In genomic region chr2:239919779-239920545, GRCh38 we compare ENCODE assay signal across 23 cellular contexts.
DNase-seq lines count a peak whose midpoint lies in the region; ATAC-seq and TF ChIP-seq lines count a peak whose summit lies in the region.
"Had no signal": no experiment of that assay in that cellular context is flagged by ENCODE, and none has a peak within 500 bp of the region (broad histone marks: within the 10 kb centered on the region; RNA-seq: fewer than 3 reads in every experiment).

No MANE protein-coding gene starts in this region.

- no peak overlapping the region for H3K27ac Mint-ChIP-seq in stimulated activated naive CD8-positive, alpha-beta T cell treated with anti-CD3 and anti-CD28 coated beads, Interleukin-15, amount 100 ng/mL, for 72 hours
- H3K27ac Mint-ChIP-seq: T-helper 17 cell had no signal

- peaks cover 6% of the 10 kb centered on the region for H3K9me3 ChIP-seq in osteoblast (ENCODE audit: low read depth, low read length)

- intact Hi-C loops in Right ventricle myocardium superior (cut with DNase I) = no loop called here

- H3K4me2 ChIP-seq in osteoblast (ENCODE audit: insufficient read depth, low read length) = no peak overlapping the region
- H3K4me2 ChIP-seq: hepatocyte, PC-9 had no signal

- no peak overlapping the region for H2AFZ ChIP-seq in osteoblast (ENCODE audit: low read length)
- H2AFZ ChIP-seq: hepatocyte, PC-9 had no signal

- no peaks in the 10 kb centered on the region for H3K27me3 Mint-ChIP-seq in stimulated activated naive CD8-positive, alpha-beta T cell treated with anti-CD3 and anti-CD28 coated beads, Interleukin-15, amount 100 ng/mL, for 72 hours
- H3K27me3 Mint-ChIP-seq: T-helper 17 cell had no signal

- peak; percentile 31 for ATAC-seq in stimulated activated naive CD8-positive, alpha-beta T cell treated with anti-CD3 and anti-CD28 coated beads, Interleukin-15, amount 100 ng/mL, for 72 hours
- no peak for ATAC-seq in stimulated activated naive CD8-positive, alpha-beta T cell treated with anti-CD3 and anti-CD28 coated beads, Interleukin-15, Interleukin-2, amounts not matched to agents 100 U/mL and 50 U/mL, for 24 hours
- peak; percentile 95 for ATAC-seq in Right ventricle myocardium superior (ENCODE audit: poor library complexity)

- H3K4me1 Mint-ChIP-seq in stimulated activated naive CD8-positive, alpha-beta T cell treated with anti-CD3 and anti-CD28 coated beads, Interleukin-15, amount 100 ng/mL, for 72 hours = no peaks in the 10 kb centered on the region
- H3K4me1 Mint-ChIP-seq: CD14-positive monocyte, T-helper 17 cell had no signal

- no peak overlapping the region for H3K27ac ChIP-seq in osteoblast (ENCODE audit: low read depth, low read length)
- H3K27ac ChIP-seq: epithelial cell of prostate, hepatocyte, neutrophil, PC-9, SJSA1, uterus, WERI-Rb-1 had no signal

- H3K9me3 Mint-ChIP-seq in stimulated activated naive CD8-positive, alpha-beta T cell treated with anti-CD3 and anti-CD28 coated beads, Interleukin-15, amount 100 ng/mL, for 72 hours = no peaks in the 10 kb centered on the region

- no peak overlapping the region for H3K4me3 Mint-ChIP-seq in stimulated activated naive CD8-positive, alpha-beta T cell treated with anti-CD3 and anti-CD28 coated beads, Interleukin-15, amount 100 ng/mL, for 72 hours
- H3K4me3 Mint-ChIP-seq: CD14-positive monocyte, T-helper 17 cell had no signal

- H3K4me1 ChIP-seq in osteoblast (ENCODE audit: insufficient read depth, low read length) = no peaks in the 10 kb centered on the region
- H3K4me1 ChIP-seq: SJSA1, uterus had no signal

- H3K36me3 ChIP-seq in osteoblast (ENCODE audit: insufficient read depth, low read length) = no peaks in the 10 kb centered on the region
- H3K36me3 ChIP-seq: neutrophil, SJSA1, uterus, WERI-Rb-1 had no signal

- no peak overlapping the region for H3K4me3 ChIP-seq in osteoblast (ENCODE audit: insufficient read depth, low read length)
- H3K4me3 ChIP-seq: hepatocyte, PC-9, SJSA1, uterus had no signal

- no peaks in the 10 kb centered on the region for H3K79me2 ChIP-seq in osteoblast (ENCODE audit: insufficient read depth, low read length)
- H3K79me2 ChIP-seq: hepatocyte had no signal

- no peaks in the 10 kb centered on the region for H3K27me3 ChIP-seq in osteoblast (ENCODE audit: insufficient read depth, low read length)
- H3K27me3 ChIP-seq: hepatocyte, uterus had no signal

- TF ChIP-seq CTCF in osteoblast (IDR thresholded peaks at IDR 0.05; ENCODE audit: extremely low read depth, low read depth, low read length) = no peak

- DNase-seq in stimulated activated naive CD8-positive, alpha-beta T cell treated with anti-CD3 and anti-CD28 coated beads, Interleukin-15, amount 100 ng/mL, for 72 hours = no peak
- DNase-seq in stimulated activated naive CD8-positive, alpha-beta T cell treated with anti-CD3 and anti-CD28 coated beads, Interleukin-15, Interleukin-2, amounts not matched to agents 100 U/mL and 50 U/mL, for 24 hours = no peak
- peak; percentile 70 for DNase-seq in Right ventricle myocardium superior
- peak; percentile 14 for DNase-seq in osteoblast (ENCODE audit: insufficient read length, low spot score, missing footprints)
- no peak for DNase-seq in cerebellar cortex (ENCODE audit: low spot score)
- no peak for DNase-seq in NCI-H526 treated with DMSO at 0.1 percent for 48 hours (lab: John Stamatoyannopoulos, UW)
- DNase-seq in NCI-H2227 (lab: John Stamatoyannopoulos, UW; ENCODE audit: unreplicated experiment) = no peak
- no peak for DNase-seq in amniotic stem cell (lab: John Stamatoyannopoulos, UW)
- DNase-seq: activated naive CD4-positive, alpha-beta T cell treated with anti-CD3 and anti-CD28 coated beads, Interleukin-2, amount 50 U/mL, for 16 hours; central memory CD4-positive, alpha-beta T cell; NCI-H1092 treated with DMSO at 0.1 percent for 48 hours; NCI-H2029; NCI-H446; PC-9; stimulated activated CD4-positive, alpha-beta T cell treated with anti-CD3 and anti-CD28 coated beads, Interleukin-4, amount 100 ng/mL, for 1 hour; T-helper 17 cell; WERI-Rb-1 had no signal

- no peaks in the 10 kb centered on the region for H4K20me1 ChIP-seq in osteoblast (ENCODE audit: insufficient read depth, low read length)

Comparison
In these comparisons a context has a peak if more than half of its experiments do, and no peak if none do; other contexts are left out.
1. DNase-seq: peak in Right ventricle myocardium superior (single experiment) and osteoblast (single experiment); none in stimulated activated naive CD8-positive, alpha-beta T cell treated with anti-CD3 and anti-CD28 coated beads, Interleukin-15, amount 100 ng/mL, for 72 hours (0 of 2), stimulated activated naive CD8-positive, alpha-beta T cell treated with anti-CD3 and anti-CD28 coated beads, Interleukin-15, Interleukin-2, amounts not matched to agents 100 U/mL and 50 U/mL, for 24 hours (single experiment), cerebellar cortex (single experiment), NCI-H526 treated with DMSO at 0.1 percent for 48 hours (single experiment), NCI-H2227 (single experiment) and amniotic stem cell (single experiment).